Comparison of ENCODE assay signal across 8 cellular contexts in genomic region chr5:135332519-135333150, GRCh38.
A peak's percentile ranks its signal among the peaks of the same experiment; 100 is the strongest.
DNase-seq lines count a peak whose midpoint lies in the region; ATAC-seq, FAIRE-seq and TF ChIP-seq lines count a peak whose summit lies in the region.

No MANE protein-coding gene starts in this region.

- peak; percentile 55 for DNase-seq in DMS53 treated with DMSO at 0.1 percent for 48 hours (lab: John Stamatoyannopoulos, UW; ENCODE audit: unreplicated experiment)
- peak; percentile 57 for DNase-seq in RCC 7860 (ENCODE audit: low spot score)
- peak; percentile 40 to 59 for DNase-seq in erythroblast (lab: John Stamatoyannopoulos, UW)
- peak; percentile 35 for DNase-seq in non-pigmented ciliary epithelial cell (ENCODE audit: low read depth)
- DNase-seq in activated effector memory CD4-positive, alpha-beta T cell treated with Interleukin-2 at 50 U/mL for 16 hours = no peak

- ATAC-seq in HG02885 (IDR thresholded peaks at IDR 0.05; ENCODE audit: poor library complexity, unreplicated experiment) = peak; percentile 40
- no peak for ATAC-seq in HG02763 (IDR thresholded peaks at IDR 0.05; ENCODE audit: unreplicated experiment)
- ATAC-seq in HG02571 (IDR thresholded peaks at IDR 0.05; ENCODE audit: unreplicated experiment) = no peak

- peak; percentile 77 for FAIRE-seq in RCC 7860 (lab: Jason Lieb, UNC)

- TF ChIP-seq POLR2A in erythroblast (IDR thresholded peaks at IDR 0.05; ENCODE audit: low read length) = no peak
